ENCODE assay signal across 20 cellular contexts in the genomic region with DNA sequence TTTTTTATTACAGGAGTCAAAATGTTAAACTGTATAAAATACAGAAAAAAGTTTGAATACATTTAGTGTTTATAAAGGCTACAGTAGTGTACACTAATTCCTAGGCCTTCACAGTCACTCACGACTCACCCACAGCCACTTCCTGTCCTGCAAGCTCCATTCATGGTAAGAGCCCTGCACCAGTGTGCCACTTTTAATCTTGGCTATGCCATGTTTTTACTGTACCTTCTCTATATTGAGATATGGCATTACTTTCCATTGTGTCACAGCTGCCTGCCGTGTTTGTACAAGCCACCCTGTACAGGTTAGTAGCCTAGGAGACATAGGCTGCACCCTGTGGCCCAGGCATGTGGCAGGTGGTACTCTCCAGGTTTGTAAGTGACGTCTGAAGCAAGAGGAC. TPM values are rescaled to one million over a fixed set of nuclear protein-coding genes. Genes with fewer than 3 reads are reported as not detected.
DNase-seq lines count a peak whose midpoint lies in the region; ATAC-seq lines count a peak whose summit lies in the region.
"Had no signal": no experiment of that assay in that cellular context is flagged by ENCODE, and none has a peak within 500 bp of the region (broad histone marks: within the 10 kb centered on the region; RNA-seq: fewer than 3 reads in every experiment).

No MANE protein-coding gene starts in this region.

- H3K36me3 ChIP-seq in MG63: no peaks in the 10 kb centered on the region
- H3K36me3 ChIP-seq: cardiac muscle cell, gastrocnemius medialis, lower lobe of right lung, transverse colon had no signal

- no peaks in the 10 kb centered on the region for H3K9me3 ChIP-seq in MG63
- H3K9me3 ChIP-seq: gastrocnemius medialis, lower lobe of right lung, transverse colon had no signal

- no peaks in the 10 kb centered on the region for H3K4me1 Mint-ChIP-seq in activated CD4-positive, alpha-beta T cell treated with anti-CD3 and anti-CD28 coated beads, Interleukin-2, amount 10 ng/mL, durations not matched to agents 24 days and 14 days
- H3K4me1 Mint-ChIP-seq in stimulated activated naive B cell treated with anti-CD40 and anti-IgM and Interleukin-4, amounts not matched to agents 10 μg/mL and 1 μg/mL and 100 μg/mL, for 72 hours: no peaks in the 10 kb centered on the region

- no peak for ATAC-seq in stimulated activated naive B cell treated with anti-CD40 and anti-IgM and Interleukin-4, amounts not matched to agents 10 μg/mL and 1 μg/mL and 100 μg/mL, for 72 hours (replicated peaks)
- ATAC-seq in HG02759 (IDR thresholded peaks at IDR 0.05; ENCODE audit: unreplicated experiment): no peak
- ATAC-seq: activated CD4-positive, CD25-positive, alpha-beta regulatory T cell treated with anti-CD3 and anti-CD28 coated beads, Interleukin-2, amount 50 U/mL, for 24 hours; gastrocnemius medialis had no signal

- no peaks in the 10 kb centered on the region for H3K9me3 Mint-ChIP-seq in activated CD4-positive, alpha-beta T cell treated with anti-CD3 and anti-CD28 coated beads, Interleukin-2, amount 10 ng/mL, durations not matched to agents 24 days and 14 days
- peaks cover 0 to 4% of the 10 kb centered on the region in 2 donors for H3K9me3 Mint-ChIP-seq in stimulated activated naive B cell treated with anti-CD40 and anti-IgM and Interleukin-4, amounts not matched to agents 10 μg/mL and 1 μg/mL and 100 μg/mL, for 72 hours

- intact Hi-C loops in activated CD4-positive, alpha-beta T cell treated with anti-CD3 and anti-CD28 coated beads, Interleukin-2, amount 10 ng/mL, durations not matched to agents 24 days and 14 days (cut with micrococcal nuclease): no loop called here

- DNase-seq in activated CD4-positive, alpha-beta T cell treated with anti-CD3 and anti-CD28 coated beads, Interleukin-2, amount 10 ng/mL, durations not matched to agents 24 days and 14 days: peak; percentile 39
- no peak for DNase-seq in activated CD4-positive, alpha-beta T cell treated with anti-CD3 and anti-CD28 coated beads, Interleukin-2, amount 50 U/mL, for 4 hours
- DNase-seq in MG63 (peak; percentile 46), epithelial cell of prostate (ENCODE audit: low read depth, low spot score) (peak; percentile 8), skeletal muscle cell (ENCODE audit: low read depth) (peak; percentile 8), T-helper 1 cell (no peak)
- no peak for DNase-seq in stimulated activated naive B cell treated with anti-CD40 and anti-IgM and Interleukin-4, amounts not matched to agents 10 μg/mL and 1 μg/mL and 100 μg/mL, for 72 hours
- DNase-seq: activated naive CD4-positive, alpha-beta T cell treated with anti-CD3 and anti-CD28 coated beads, Interleukin-2, amount 50 U/mL, for 16 hours; gastrocnemius medialis; lower lobe of right lung; NCI-H1048; NCI-H526; retina; stimulated activated CD4-positive, alpha-beta T cell treated with anti-CD3 and anti-CD28 coated beads, Interleukin-1b, Interleukin-23, amount 100 ng/mL, for 48 hours; transverse colon had no signal

- no peaks in the 10 kb centered on the region for H3K36me3 Mint-ChIP-seq in activated CD4-positive, alpha-beta T cell treated with anti-CD3 and anti-CD28 coated beads, Interleukin-2, amount 10 ng/mL, durations not matched to agents 24 days and 14 days (ENCODE audit: low read depth)
- no peaks in the 10 kb centered on the region for H3K36me3 Mint-ChIP-seq in stimulated activated naive B cell treated with anti-CD40 and anti-IgM and Interleukin-4, amounts not matched to agents 10 μg/mL and 1 μg/mL and 100 μg/mL, for 72 hours

- no peak overlapping the region for H3K27ac Mint-ChIP-seq in activated CD4-positive, alpha-beta T cell treated with anti-CD3 and anti-CD28 coated beads, Interleukin-2, amount 10 ng/mL, durations not matched to agents 24 days and 14 days
- no peak overlapping the region for H3K27ac Mint-ChIP-seq in stimulated activated naive B cell treated with anti-CD40 and anti-IgM and Interleukin-4, amounts not matched to agents 10 μg/mL and 1 μg/mL and 100 μg/mL, for 72 hours

- peak overlapping the region; percentile 32 for H3K27ac ChIP-seq in epithelial cell of prostate
- H3K27ac ChIP-seq: cardiac muscle cell, gastrocnemius medialis, lower lobe of right lung, RWPE1, transverse colon had no signal

- H3K27me3 Mint-ChIP-seq in activated CD4-positive, alpha-beta T cell treated with anti-CD3 and anti-CD28 coated beads, Interleukin-2, amount 10 ng/mL, durations not matched to agents 24 days and 14 days: peaks cover 16% of the 10 kb centered on the region
- H3K27me3 Mint-ChIP-seq in stimulated activated naive B cell treated with anti-CD40 and anti-IgM and Interleukin-4, amounts not matched to agents 10 μg/mL and 1 μg/mL and 100 μg/mL, for 72 hours: peaks cover 10 to 13% of the 10 kb centered on the region in 2 donors

- no peaks in the 10 kb centered on the region; the same call in 1 of the 2 replicates for H3K27me3 ChIP-seq in MG63
- H3K27me3 ChIP-seq: cardiac muscle cell, gastrocnemius medialis, transverse colon had no signal

- H3K4me3 ChIP-seq in MG63 (no peak overlapping the region), skeletal muscle cell (ENCODE audit: low read depth, low read length) (no peak overlapping the region)
- H3K4me3 ChIP-seq: cardiac muscle cell, gastrocnemius medialis, lower lobe of right lung, transverse colon had no signal

- H3K4me3 Mint-ChIP-seq in activated CD4-positive, alpha-beta T cell treated with anti-CD3 and anti-CD28 coated beads, Interleukin-2, amount 10 ng/mL, durations not matched to agents 24 days and 14 days: no peak overlapping the region
- H3K4me3 Mint-ChIP-seq in stimulated activated naive B cell treated with anti-CD40 and anti-IgM and Interleukin-4, amounts not matched to agents 10 μg/mL and 1 μg/mL and 100 μg/mL, for 72 hours: no peak overlapping the region

RNA-seq across cellular contexts. Expression of gene C1QTNF9, which starts 32.1 kb away (rescaled TPM):
- 0.09 TPM in 1 of 2 replicates, not detected in the other for total RNA-seq in activated CD4-positive, alpha-beta T cell treated with anti-CD3 and anti-CD28 coated beads, Interleukin-2, amount 10 ng/mL, durations not matched to agents 24 days and 14 days
- total RNA-seq in MG63 (2014; rRNA removed; shearing (Covaris generic); ENCODE audit: low replicate concordance): not detected in 2 replicates
- total RNA-seq: lower lobe of right lung; T-helper 1 cell treated with Interleukin-12 subunit alpha and Interleukin-12 subunit beta and Interleukin-4 antibody, amounts not matched to agents 30 ng/mL and 1 ng/mL, for 36 hours had no signal

Comparison
In these comparisons a context has a peak if more than half of its experiments do, and no peak if none do; other contexts are left out.
1. DNase-seq: peak in activated CD4-positive, alpha-beta T cell treated with anti-CD3 and anti-CD28 coated beads, Interleukin-2, amount 10 ng/mL, durations not matched to agents 24 days and 14 days (single experiment), MG63 (single experiment), epithelial cell of prostate (single experiment) and skeletal muscle cell (single experiment); none in activated CD4-positive, alpha-beta T cell treated with anti-CD3 and anti-CD28 coated beads, Interleukin-2, amount 50 U/mL, for 4 hours (0 of 2), stimulated activated naive B cell treated with anti-CD40 and anti-IgM and Interleukin-4, amounts not matched to agents 10 μg/mL and 1 μg/mL and 100 μg/mL, for 72 hours (single experiment) and T-helper 1 cell (0 of 5).